Comparison of ENCODE assay signal across 8 cellular contexts in the genomic region with DNA sequence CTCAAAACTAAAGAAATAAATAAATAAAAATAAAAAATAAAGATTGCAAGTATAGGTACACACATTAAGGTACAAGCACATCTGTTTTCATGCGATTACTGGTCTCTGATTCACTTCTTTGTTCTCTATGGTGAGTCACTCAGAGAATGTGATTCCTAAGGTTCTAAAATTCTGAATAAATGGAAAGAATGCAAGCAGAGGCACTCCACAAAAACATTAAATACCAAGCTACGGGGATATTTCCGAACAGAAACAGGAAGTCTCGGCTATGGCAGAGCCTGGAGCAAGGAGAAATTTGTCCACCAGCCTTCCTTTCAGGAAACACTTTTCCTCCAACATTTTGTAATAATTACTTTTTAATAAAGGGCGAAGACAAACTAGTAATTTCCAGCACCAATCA. TPM values are rescaled to one million over a fixed set of nuclear protein-coding genes. Genes with fewer than 3 reads are reported as not detected.
A peak's percentile ranks its signal among the peaks of the same experiment; 100 is the strongest.
DNase-seq lines count a peak whose midpoint lies in the region; ATAC-seq and TF ChIP-seq lines count a peak whose summit lies in the region.

No MANE protein-coding gene starts in this region.

- peak overlapping the region; percentile 82 for H3K4me3 ChIP-seq in AG04450 (ENCODE audit: low read depth, low read length)
- H3K4me3 ChIP-seq in thyroid gland (replicated peaks in 1 of 3): peak overlapping the region in 2 of 3 donors; percentile 35 to 85

- TF ChIP-seq CTCF in AG04450 (IDR thresholded peaks at IDR 0.05; ENCODE audit: low read depth, low read length): no peak
- TF ChIP-seq CTCF in HFFc6 (IDR thresholded peaks at IDR 0.05): no peak
- TF ChIP-seq CTCF in thyroid gland (IDR thresholded peaks at IDR 0.05): no peak

- H3K9me3 ChIP-seq in AG04450 (ENCODE audit: control insufficient read depth, insufficient read depth, low read length) (peaks cover 4% of the 10 kb centered on the region; the same call in 1 of the 2 replicates), thyroid gland (no peaks in the 10 kb centered on the region)

- peaks cover under 1% of the 10 kb centered on the region; the same call in 1 of the 2 replicates for H3K27me3 Mint-ChIP-seq in HFFc6 (ENCODE audit: insufficient read depth)

- H3K36me3 Mint-ChIP-seq in HFFc6 (ENCODE audit: low read depth): peaks cover 11% of the 10 kb centered on the region; the same call in 1 of the 2 replicates

- peak overlapping the region; percentile 94 for H3K4me3 Mint-ChIP-seq in HFFc6

- H3K27me3 ChIP-seq in AG04450 (ENCODE audit: control insufficient read depth, insufficient read depth, low read length): no peaks in the 10 kb centered on the region
- no peaks in the 10 kb centered on the region for H3K27me3 ChIP-seq in thyroid gland

- CTCF ChIA-PET in AG04450 (lab: Charles Lee): no interaction called here

- TF ChIP-seq POLR2A in thyroid gland (IDR thresholded peaks at IDR 0.05): no peak

- 49 to 55% methylated on average over 5 of the region's 5 CpGs for WGBS in thyroid gland, 2 donors

- POLR2A ChIA-PET in AG04450 (lab: Yijun Ruan, JAX): interaction anchor here (2.3 to 3.4 kb wide), 2 partner anchors 33 to 37 kb away, joined by 10 to 17 read pairs; no protein-coding TSS in a partner anchor

- ATAC-seq in HG03039 (IDR thresholded peaks at IDR 0.05; ENCODE audit: unreplicated experiment): no peak
- no peak for ATAC-seq in GM21576 (IDR thresholded peaks at IDR 0.05; ENCODE audit: unreplicated experiment)
- no peak for ATAC-seq in GM21515 (IDR thresholded peaks at IDR 0.05; ENCODE audit: unreplicated experiment)

- DNase-seq in AG04450 (ENCODE audit: low read depth, low spot score) (peak; percentile 51), HFFc6 (peak; percentile 75), amniotic epithelial cell (ENCODE audit: low read depth) (peak; percentile 58), kidney tubule cell (ENCODE audit: low spot score) (peak; percentile 86), thyroid gland (no peak)

- intact Hi-C loops in thyroid gland (cut with DNase I): no loop called here

- H3K27ac Mint-ChIP-seq in HFFc6: peak overlapping the region; percentile 87

- H3K4me1 Mint-ChIP-seq in HFFc6 (ENCODE audit: low read depth): peaks cover 62% of the 10 kb centered on the region

- peak overlapping the region; percentile 90 for H3K27ac ChIP-seq in AG04450 (ENCODE audit: low read depth, low read length)
- H3K27ac ChIP-seq in thyroid gland: peak overlapping the region in 2 of 3 donors; percentile 81 to 86

- H3K36me3 ChIP-seq in thyroid gland: no peaks in the 10 kb centered on the region

- H3K9me3 Mint-ChIP-seq in HFFc6: no peaks in the 10 kb centered on the region

- H3K4me1 ChIP-seq in thyroid gland: peaks cover 16 to 21% of the 10 kb centered on the region in 2 donors

RNA-seq across cellular contexts. Expression of gene VOPP1, which starts 1.4 kb away (rescaled TPM):
- polyA plus RNA-seq in AG04450 (2011; rRNA removed): 85.9 and 88.4 TPM in 2 replicates
- polyA minus RNA-seq in AG04450 (2011; rRNA and poly(A)+ RNA removed): 107 and 127 TPM in 2 replicates
- total RNA-seq in HFFc6 (2021; fragmentation: NEBNext Ultra II Directional; extraction: Animal tissue kit (Norgen Biotek cat#: 25700)): 100 to 1,000 TPM; 103 to 135 (median 122) TPM
- 10 to 100 TPM; 42.6 to 58.0 (median 46.2) TPM for total RNA-seq in thyroid gland

Comparison
In these comparisons a context has a peak if more than half of its experiments do, and no peak if none do; other contexts are left out.
1. DNase-seq: peak in AG04450 (single experiment), HFFc6 (single experiment), amniotic epithelial cell (single experiment) and kidney tubule cell (single experiment); none in thyroid gland (0 of 2).